ENCODE assay signal across 15 cellular contexts in the genomic region with DNA sequence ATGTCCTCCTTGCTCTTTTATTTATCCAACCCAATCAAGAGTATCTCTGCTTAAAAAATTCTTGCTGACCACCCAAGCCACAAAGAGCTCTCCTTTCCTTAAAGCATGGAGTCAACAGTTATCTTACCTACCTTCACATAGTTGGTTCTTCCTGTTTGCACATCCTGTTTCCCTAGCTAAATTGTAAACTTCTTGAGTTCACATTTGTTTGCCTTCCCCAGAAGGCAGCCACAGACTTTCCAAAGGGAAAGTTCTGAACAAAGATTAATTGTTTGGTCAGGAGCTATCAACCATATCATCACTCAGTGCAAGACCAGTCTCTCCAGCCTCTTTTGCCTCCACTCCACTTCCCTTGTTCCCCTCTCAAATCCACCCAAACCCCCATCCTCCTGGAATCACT.
DNase-seq lines count a peak whose midpoint lies in the region; ATAC-seq and TF ChIP-seq lines count a peak whose summit lies in the region.
"Had no signal": no experiment of that assay in that cellular context is flagged by ENCODE, and none has a peak within 500 bp of the region (broad histone marks: within the 10 kb centered on the region; RNA-seq: fewer than 3 reads in every experiment).

No MANE protein-coding gene starts in this region.

- TF ChIP-seq CTCF in C4-2B (conservative IDR thresholded peaks at IDR 0.05): no peak
- no peak for TF ChIP-seq CTCF in GM23338 (conservative IDR thresholded peaks at IDR 0.05; ENCODE audit: low read depth in 2 of 2)
- no peak for TF ChIP-seq CTCF in RWPE1 (conservative IDR thresholded peaks at IDR 0.05; ENCODE audit: low read depth)

- intact Hi-C loops in activated naive CD4-positive, alpha-beta T cell treated with anti-CD3 and anti-CD28 coated beads for 36 hours (cut with micrococcal nuclease): no loop called here

- H3F3A ChIP-seq in GM23338 (replicated peaks; ENCODE audit: low read depth): no peaks in the 10 kb centered on the region

- H3K27ac ChIP-seq in C4-2B (peak overlapping the region; percentile 97), GM23338 (ENCODE audit: low read depth) (no peak overlapping the region), RWPE1 (no peak overlapping the region)
- H3K27ac ChIP-seq: SK-N-MC had no signal

- peak overlapping the region; percentile 31 for H3K27ac Mint-ChIP-seq in GM23338
- no peak overlapping the region for H3K27ac Mint-ChIP-seq in activated naive CD4-positive, alpha-beta T cell treated with anti-CD3 and anti-CD28 coated beads for 36 hours

- H3K4me3 Mint-ChIP-seq in GM23338: no peak overlapping the region
- H3K4me3 Mint-ChIP-seq in activated naive CD4-positive, alpha-beta T cell treated with anti-CD3 and anti-CD28 coated beads for 36 hours: no peak overlapping the region

- no peaks in the 10 kb centered on the region for H3K27me3 ChIP-seq in GM23338 (ENCODE audit: insufficient read depth)

- no peak for DNase-seq in GM23338 (ENCODE audit: low spot score)
- peak; percentile 35 for DNase-seq in RPMI7951 (ENCODE audit: low read depth)
- peak; percentile 79 for DNase-seq in kidney tubule cell (ENCODE audit: low spot score)
- no peak for DNase-seq in activated naive CD4-positive, alpha-beta T cell treated with Interleukin-2 at 50 U/mL for 16 hours
- DNase-seq in activated naive CD4-positive, alpha-beta T cell treated with anti-CD3 and anti-CD28 coated beads for 36 hours: no peak
- DNase-seq in RWPE1 (ENCODE audit: low spot score): no peak
- DNase-seq: GF-D8, Karpas-422, NCI-H1417 treated with DMSO at 0.1 percent for 48 hours, NCI-H2029 treated with DMSO at 0.1 percent for 48 hours, NCI-H524, T-helper 1 cell had no signal

- H3K4me1 ChIP-seq in GM23338 (ENCODE audit: insufficient read depth): peaks cover 8% of the 10 kb centered on the region; the same call in 1 of the 2 replicates

- POLR2A ChIA-PET in RWPE1 (lab: Yijun Ruan, JAX; ENCODE audit: low non-redundant PET): no interaction called here

- no peaks in the 10 kb centered on the region; the same call in 1 of the 3 replicates for H3K36me3 Mint-ChIP-seq in GM23338 (ENCODE audit: low read depth)
- no peaks in the 10 kb centered on the region for H3K36me3 Mint-ChIP-seq in activated naive CD4-positive, alpha-beta T cell treated with anti-CD3 and anti-CD28 coated beads for 36 hours (ENCODE audit: low read depth)

- H4K20me1 ChIP-seq in GM23338 (replicated peaks; ENCODE audit: insufficient read depth): no peaks in the 10 kb centered on the region

- no peak for ATAC-seq in GM23338
- no peak for ATAC-seq in HG02571 (IDR thresholded peaks at IDR 0.05; ENCODE audit: unreplicated experiment)

- H3K4me1 Mint-ChIP-seq in GM23338: peaks cover 13% of the 10 kb centered on the region
- no peaks in the 10 kb centered on the region for H3K4me1 Mint-ChIP-seq in activated naive CD4-positive, alpha-beta T cell treated with anti-CD3 and anti-CD28 coated beads for 36 hours (ENCODE audit: low read depth)

- no peak overlapping the region for H3K4me2 ChIP-seq in GM23338

- peaks cover 7% of the 10 kb centered on the region for H3K27me3 Mint-ChIP-seq in GM23338 (ENCODE audit: insufficient read depth, low read depth, poor library complexity)
- H3K27me3 Mint-ChIP-seq in activated naive CD4-positive, alpha-beta T cell treated with anti-CD3 and anti-CD28 coated beads for 36 hours (ENCODE audit: low read depth): peaks cover 2% of the 10 kb centered on the region

- H3K4me3 ChIP-seq in GM23338: no peak overlapping the region
- H3K4me3 ChIP-seq: SK-N-MC had no signal

- no peaks in the 10 kb centered on the region for H3K36me3 ChIP-seq in GM23338 (ENCODE audit: insufficient read depth)

- no peak overlapping the region for H2AFZ ChIP-seq in GM23338

- H3K9me2 ChIP-seq in GM23338 (ENCODE audit: insufficient read depth): peaks cover 20% of the 10 kb centered on the region

- no peaks in the 10 kb centered on the region for H3K79me2 ChIP-seq in GM23338 (replicated peaks; ENCODE audit: insufficient read depth)

- CTCF ChIA-PET in activated naive CD4-positive, alpha-beta T cell treated with anti-CD3 and anti-CD28 coated beads for 36 hours (lab: Charles Lee): no interaction called here
- CTCF ChIA-PET in RWPE1 (lab: Yijun Ruan, JAX): interaction anchor here (0.7 kb wide), 1 partner anchor 340 kb away, joined by 3 read pairs; no protein-coding TSS in a partner anchor

- no peaks in the 10 kb centered on the region for H3K9me3 Mint-ChIP-seq in GM23338
- peaks cover 3% of the 10 kb centered on the region for H3K9me3 Mint-ChIP-seq in activated naive CD4-positive, alpha-beta T cell treated with anti-CD3 and anti-CD28 coated beads for 36 hours

TF ChIP-seq in GM23338, 12 proteins besides CTCF, POLR2A, EP300 and RAD21:
- TF ChIP-seq ZNF462 (CRISPR knock-in tag; IDR thresholded peaks at IDR 0.05) (no peak), EZH2phosphoT487 (IDR thresholded peaks at IDR 0.05; ENCODE audit: unreplicated experiment) (no peak), JUNB (IDR thresholded peaks at IDR 0.05; ENCODE audit: unreplicated experiment) (no peak), ZNF114 (CRISPR knock-in tag; IDR thresholded peaks at IDR 0.05) (no peak), ZNF331 (CRISPR knock-in tag; IDR thresholded peaks at IDR 0.05; ENCODE audit: low read depth) (no peak), CREB1 (CRISPR knock-in tag; IDR thresholded peaks at IDR 0.05; ENCODE audit: low read depth) (no peak), EZH2 (IDR thresholded peaks at IDR 0.05; ENCODE audit: low read depth, unreplicated experiment) (no peak)
TF ChIP-seq in GM23338: peak in this region for 0.

Comparison
In these comparisons a context has a peak if more than half of its experiments do, and no peak if none do; other contexts are left out.
1. DNase-seq: peak in RPMI7951 (single experiment) and kidney tubule cell (single experiment); none in GM23338 (single experiment), activated naive CD4-positive, alpha-beta T cell treated with Interleukin-2 at 50 U/mL for 16 hours (single experiment), activated naive CD4-positive, alpha-beta T cell treated with anti-CD3 and anti-CD28 coated beads for 36 hours (single experiment) and RWPE1 (single experiment).